Comparison of ENCODE assay signal across 1 cellular context in the genomic region with DNA sequence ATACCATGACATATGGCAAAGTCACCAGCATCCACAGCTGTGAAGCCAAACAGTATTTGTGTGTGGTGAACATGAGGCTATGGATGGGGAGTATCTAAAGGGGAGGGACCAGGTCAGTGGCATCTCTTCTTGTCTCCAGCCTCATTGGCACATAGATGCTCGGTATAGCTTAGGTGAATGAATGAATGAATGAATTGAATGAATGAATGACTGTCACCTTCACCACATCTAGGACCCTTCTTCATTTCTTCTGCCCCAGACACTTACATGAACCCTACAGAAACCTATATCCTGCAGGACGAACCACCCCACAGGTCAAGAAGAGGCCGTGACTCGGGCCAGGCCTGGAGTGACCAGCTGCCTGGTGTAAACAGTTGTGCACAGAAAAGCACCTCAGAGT.
TF ChIP-seq lines count a peak whose summit lies in the region.

No MANE protein-coding gene starts in this region.

TF ChIP-seq in K562, 482 proteins besides CTCF, POLR2A, EP300 and RAD21:
- TF ChIP-seq SRSF1 (IDR thresholded peaks at IDR 0.05; ENCODE audit: low read depth, low read length): no peak
- no peak for TF ChIP-seq NFE2 (IDR thresholded peaks at IDR 0.05; ENCODE audit: low read depth)
- TF ChIP-seq, protein P1, sequence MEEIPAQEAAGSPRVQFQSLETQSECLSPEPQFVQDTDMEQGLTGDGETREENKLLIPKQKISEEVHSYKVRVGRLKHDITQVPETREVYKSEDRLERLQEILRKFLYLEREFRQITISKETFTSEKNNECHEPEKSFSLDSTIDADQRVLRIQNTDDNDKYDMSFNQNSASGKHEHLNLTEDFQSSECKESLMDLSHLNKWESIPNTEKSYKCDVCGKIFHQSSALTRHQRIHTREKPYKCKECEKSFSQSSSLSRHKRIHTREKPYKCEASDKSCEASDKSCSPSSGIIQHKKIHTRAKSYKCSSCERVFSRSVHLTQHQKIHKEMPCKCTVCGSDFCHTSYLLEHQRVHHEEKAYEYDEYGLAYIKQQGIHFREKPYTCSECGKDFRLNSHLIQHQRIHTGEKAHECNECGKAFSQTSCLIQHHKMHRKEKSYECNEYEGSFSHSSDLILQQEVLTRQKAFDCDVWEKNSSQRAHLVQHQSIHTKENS (CRISPR knock-in tag; IDR thresholded peaks at IDR 0.05): no peak
- peak; percentile 96 for TF ChIP-seq ZNF24 (IDR thresholded peaks at IDR 0.05)
